30 cellular contexts compared by ENCODE assay signal in genomic region chr13:46329624-46330023, GRCh38. TPM values are rescaled to one million over a fixed set of nuclear protein-coding genes. Genes with fewer than 3 reads are reported as not detected.
"Had no signal": no experiment of that assay in that cellular context is flagged by ENCODE, and none has a peak within 500 bp of the region (broad histone marks: within the 10 kb centered on the region; RNA-seq: fewer than 3 reads in every experiment).

No MANE protein-coding gene starts in this region.

- H3K4me3 ChIP-seq: K562, SJCRH30, SK-N-MC had no signal

- H3K9me3 Mint-ChIP-seq: activated naive CD4-positive, alpha-beta T cell treated with anti-CD3 and anti-CD28 coated beads, Interleukin-2, amount 10 ng/mL, durations not matched to agents 7 days and 5 days; activated naive CD8-positive, alpha-beta T cell treated with anti-CD3 and anti-CD28 coated beads, Interleukin-2, amount 50 U/mL, for 24 hours; activated T-helper 1 cell treated with anti-CD3 and anti-CD28 coated beads, Interleukin-12 subunit alpha, Interleukin-12 subunit beta, Interleukin-2, Interleukin-4 antibody, amounts not matched to agents 30 ng/mL and 10 ng/mL and 1 ng/mL, durations not matched to agents 14 hours and 24 hours and 36 hours had no signal

- H3K27me3 ChIP-seq: SJCRH30 had no signal

- H3K27ac Mint-ChIP-seq: activated CD4-positive, alpha-beta T cell treated with anti-CD3 and anti-CD28 coated beads, Interleukin-2, amount 10 ng/mL, durations not matched to agents 24 days and 14 days; activated naive CD4-positive, alpha-beta T cell treated with anti-CD3 and anti-CD28 coated beads, Interleukin-2, amount 10 ng/mL, durations not matched to agents 7 days and 5 days; activated naive CD8-positive, alpha-beta T cell; activated naive CD8-positive, alpha-beta T cell treated with anti-CD3 and anti-CD28 coated beads, Interleukin-2, amount 50 U/mL, for 24 hours; activated T-helper 1 cell treated with anti-CD3 and anti-CD28 coated beads, Interleukin-12 subunit alpha, Interleukin-12 subunit beta, Interleukin-2, Interleukin-4 antibody, amounts not matched to agents 30 ng/mL and 10 ng/mL and 1 ng/mL, durations not matched to agents 14 hours and 24 hours and 36 hours; brain had no signal

- H3K4me1 ChIP-seq: SJCRH30 had no signal

- H3K4me3 Mint-ChIP-seq: activated CD4-positive, alpha-beta T cell treated with anti-CD3 and anti-CD28 coated beads, Interleukin-2, amount 10 ng/mL, durations not matched to agents 24 days and 14 days; activated naive CD4-positive, alpha-beta T cell treated with anti-CD3 and anti-CD28 coated beads, Interleukin-2, amount 10 ng/mL, durations not matched to agents 7 days and 5 days; activated naive CD8-positive, alpha-beta T cell; activated naive CD8-positive, alpha-beta T cell treated with anti-CD3 and anti-CD28 coated beads, Interleukin-2, amount 50 U/mL, for 24 hours; activated T-helper 1 cell treated with anti-CD3 and anti-CD28 coated beads, Interleukin-12 subunit alpha, Interleukin-12 subunit beta, Interleukin-2, Interleukin-4 antibody, amounts not matched to agents 30 ng/mL and 10 ng/mL and 1 ng/mL, durations not matched to agents 14 hours and 24 hours and 36 hours; brain had no signal

- ATAC-seq: activated naive CD8-positive, alpha-beta T cell treated with anti-CD3 and anti-CD28 coated beads, Interleukin-2, amount 50 U/mL, for 24 hours; K562; Panc1 had no signal

- H3K4me1 Mint-ChIP-seq: brain had no signal

- H3K36me3 ChIP-seq: SJCRH30, WERI-Rb-1 had no signal

- H3K27me3 Mint-ChIP-seq: activated CD4-positive, alpha-beta T cell treated with anti-CD3 and anti-CD28 coated beads, Interleukin-2, amount 10 ng/mL, durations not matched to agents 24 days and 14 days; activated naive CD8-positive, alpha-beta T cell; activated naive CD8-positive, alpha-beta T cell treated with anti-CD3 and anti-CD28 coated beads, Interleukin-2, amount 50 U/mL, for 24 hours had no signal

- DNase-seq: activated CD4-positive, alpha-beta T cell treated with anti-CD3 and anti-CD28 coated beads for 1 hour; activated CD4-positive, alpha-beta T cell treated with anti-CD3 and anti-CD28 coated beads, Interleukin-2, amount 10 ng/mL, durations not matched to agents 24 days and 14 days; activated CD4-positive, alpha-beta T cell treated with anti-CD3 and anti-CD28 coated beads, Interleukin-2, amount 50 U/mL, for 48 hours; activated CD4-positive, CD25-positive, alpha-beta regulatory T cell; activated effector memory CD4-positive, alpha-beta T cell treated with Interleukin-2 at 50 U/mL for 16 hours; activated naive CD4-positive, alpha-beta T cell treated with anti-CD3 and anti-CD28 coated beads, Interleukin-2, amount 10 ng/mL, durations not matched to agents 7 days and 5 days; activated naive CD8-positive, alpha-beta T cell treated with anti-CD3 and anti-CD28 coated beads, Interleukin-2, amount 50 U/mL, for 24 hours; activated T-cell treated with anti-CD3 and anti-CD28 coated beads, Interleukin-2, amount 50 U/mL, for 1 hour; anterior cingulate cortex; caudate nucleus; cerebellar nuclear complex; Karpas-422; NCI-H1105; NCI-H1417 treated with DMSO at 0.1 percent for 48 hours; NCI-H1930; NCI-H2081 treated with DMSO at 0.1 percent for 48 hours; NCI-H345; NCI-H524 treated with DMSO at 0.1 percent for 48 hours; SHP77; SJCRH30; T1000; WERI-Rb-1 had no signal

- H3K27ac ChIP-seq: SJCRH30, SK-N-MC, WERI-Rb-1 had no signal

- H3K36me3 Mint-ChIP-seq: activated naive CD4-positive, alpha-beta T cell treated with anti-CD3 and anti-CD28 coated beads, Interleukin-2, amount 10 ng/mL, durations not matched to agents 7 days and 5 days; activated naive CD8-positive, alpha-beta T cell; brain had no signal

RNA-seq across cellular contexts. Expression of gene RUBCNL, which starts 57.4 kb away (rescaled TPM):
- total RNA-seq: bronchial epithelial cell, RPMI7951 had no signal
